ENCODE assay signal across 1 cellular context in genomic region chr2:127067620-127068350, GRCh38.
A peak's percentile ranks its signal among the peaks of the same experiment; 100 is the strongest.
TF ChIP-seq lines count a peak whose summit lies in the region.

No MANE protein-coding gene starts in this region.

TF ChIP-seq in K562, 482 proteins besides CTCF, POLR2A, EP300 and RAD21 (continued from another document and continues in another):
- TF ChIP-seq E2F5 (CRISPR knock-in tag; IDR thresholded peaks at IDR 0.05) (no peak), HDAC6 (IDR thresholded peaks at IDR 0.05; ENCODE audit: low read depth, low read length) (no peak), ATF3 (IDR thresholded peaks at IDR 0.05) (peak; percentile 71), ATF3 (CRISPR knock-in tag; conservative IDR thresholded peaks at IDR 0.05) (no peak), MED1 (CRISPR knock-in tag; IDR thresholded peaks at IDR 0.05; ENCODE audit: borderline replicate concordance) (no peak), TOE1 (IDR thresholded peaks at IDR 0.05; ENCODE audit: borderline replicate concordance) (peak; percentile 49; the same call in 1 of the 2 replicates), TOE1 (CRISPR knock-in tag; IDR thresholded peaks at IDR 0.05; ENCODE audit: borderline replicate concordance, low read depth) (no peak), HBP1 (CRISPR knock-in tag; IDR thresholded peaks at IDR 0.05) (no peak), TAF15 (IDR thresholded peaks at IDR 0.05; ENCODE audit: low read depth, low read length) (no peak), RCOR1 (IDR thresholded peaks at IDR 0.05; ENCODE audit: borderline replicate concordance in 1 of 2, low read depth in 2 of 2, low read length in 2 of 2) (0 out of 4 replicates have a peak, but pooled peaks of 1 of the 2 experiments have one; percentile 8), ZBTB49 (CRISPR knock-in tag; IDR thresholded peaks at IDR 0.05; ENCODE audit: borderline replicate concordance) (no peak), YBX1 (IDR thresholded peaks at IDR 0.05) (no peak), POLR2G (IDR thresholded peaks at IDR 0.05; ENCODE audit: low read depth, low read length) (no peak), RAD51 (IDR thresholded peaks at IDR 0.05; ENCODE audit: borderline replicate concordance, low read depth) (peak; percentile 54; the same call in 1 of the 2 replicates), ZNF143 (CRISPR knock-in tag; IDR thresholded peaks at IDR 0.05) (peak; percentile 23; the same call in 1 of the 2 replicates), ARID3B (CRISPR knock-in tag; IDR thresholded peaks at IDR 0.05; ENCODE audit: borderline replicate concordance) (no peak), POLR2AphosphoS2 (IDR thresholded peaks at IDR 0.05; ENCODE audit: low read length) (no peak), NCOR1 (IDR thresholded peaks at IDR 0.05) (no peak), NFXL1 (CRISPR knock-in tag; IDR thresholded peaks at IDR 0.05) (no peak), ATF7 (IDR thresholded peaks at IDR 0.05) (peak; percentile 56; the same call in 1 of the 2 replicates), ZNF316 (IDR thresholded peaks at IDR 0.05) (no peak), ETV1 (tag; conservative IDR thresholded peaks at IDR 0.05; ENCODE audit: low read depth) (peak; percentile 86), USF1 (CRISPR knock-in tag; IDR thresholded peaks at IDR 0.05) (peak; percentile 78), BDP1 (IDR thresholded peaks at IDR 0.05; ENCODE audit: insufficient read depth, insufficient read length) (no peak), RERE (CRISPR knock-in tag; IDR thresholded peaks at IDR 0.05; ENCODE audit: borderline replicate concordance) (no peak), MTA3 (IDR thresholded peaks at IDR 0.05; ENCODE audit: borderline replicate concordance) (no peak), TAF7 (tag; IDR thresholded peaks at IDR 0.05) (no peak), CHCHD3 (CRISPR knock-in tag; IDR thresholded peaks at IDR 0.05) (no peak), NR2C2 (CRISPR knock-in tag; IDR thresholded peaks at IDR 0.05) (no peak), NR2C2 (tag; IDR thresholded peaks at IDR 0.05) (peak; percentile 34; the same call in 1 of the 2 replicates), NCOA4 (IDR thresholded peaks at IDR 0.05; ENCODE audit: partially characterized antibody) (no peak), UBTF (IDR thresholded peaks at IDR 0.05; ENCODE audit: borderline replicate concordance in 1 of 2, low read depth in 2 of 2, low read length in 2 of 2) (no peak), AFF4 (CRISPR knock-in tag; IDR thresholded peaks at IDR 0.05) (no peak), KDM1A (IDR thresholded peaks at IDR 0.05) (no peak), ZNF551 (CRISPR knock-in tag; IDR thresholded peaks at IDR 0.05) (no peak), ZNF280B (CRISPR knock-in tag; IDR thresholded peaks at IDR 0.05) (no peak), NCOA6 (IDR thresholded peaks at IDR 0.05) (no peak), ZKSCAN1 (IDR thresholded peaks at IDR 0.05; ENCODE audit: low read depth, low read length) (no peak)
